Comparison of ENCODE assay signal across 10 cellular contexts in genomic region chr20:50003253-50003656, GRCh38. TPM values are rescaled to one million over a fixed set of nuclear protein-coding genes. Genes with fewer than 3 reads are reported as not detected.
DNase-seq lines count a peak whose midpoint lies in the region; ATAC-seq and TF ChIP-seq lines count a peak whose summit lies in the region.
"Had no signal": no experiment of that assay in that cellular context is flagged by ENCODE, and none has a peak within 500 bp of the region (broad histone marks: within the 10 kb centered on the region; RNA-seq: fewer than 3 reads in every experiment).

No MANE protein-coding gene starts in this region.

- CTCF ChIA-PET in HEK293T (lab: Yijun Ruan, JAX), result interaction anchor here (1.3 kb wide), 1 partner anchor 9 kb away, joined by 4 read pairs; no protein-coding TSS in a partner anchor

- WGBS in heart left ventricle, 4 donors, result 49 to 60% (median 57%) methylated on average over 4 of the region's 4 CpGs

- POLR2A ChIA-PET in HEK293T (lab: Yijun Ruan, JAX), result no interaction called here

- TF ChIP-seq CTCF in heart left ventricle (IDR thresholded peaks at IDR 0.05), result no peak
- no peak for TF ChIP-seq CTCF in left ventricle myocardium inferior (IDR thresholded peaks at IDR 0.05; ENCODE audit: borderline replicate concordance)
- no peak for TF ChIP-seq CTCF in fibroblast of pulmonary artery (IDR thresholded peaks at IDR 0.05; ENCODE audit: low read length, missing control alignments)
- no peak for TF ChIP-seq CTCF in upper lobe of right lung (IDR thresholded peaks at IDR 0.05)
- no peak for TF ChIP-seq CTCF in tibial artery (IDR thresholded peaks at IDR 0.05)

- H3K4me1 ChIP-seq in heart left ventricle, result peaks cover 0 to 42% (median 9%) of the 10 kb centered on the region in 12 donors
- H3K4me1 ChIP-seq in left ventricle myocardium inferior, result peaks cover 34% of the 10 kb centered on the region
- peaks cover 6% of the 10 kb centered on the region for H3K4me1 ChIP-seq in upper lobe of right lung
- no peaks in the 10 kb centered on the region for H3K4me1 ChIP-seq in tibial artery
- H3K4me1 ChIP-seq: neural progenitor cell had no signal

- H3K36me3 ChIP-seq in heart left ventricle (peaks cover 0 to 2% (median 0%) of the 10 kb centered on the region in 9 donors), left ventricle myocardium inferior (no peaks in the 10 kb centered on the region), upper lobe of right lung (no peaks in the 10 kb centered on the region), tibial artery (no peaks in the 10 kb centered on the region)
- H3K36me3 ChIP-seq: neural progenitor cell had no signal

- TF ChIP-seq POLR2A in heart left ventricle (IDR thresholded peaks at IDR 0.05), result no peak

- ATAC-seq in heart left ventricle (peak in 3 of 4 donors; percentile 78 to 80 (median 78)), upper lobe of right lung (peak; percentile 76), GM19452 (IDR thresholded peaks at IDR 0.05; ENCODE audit: unreplicated experiment) (no peak)

- H3K27me3 ChIP-seq in heart left ventricle (no peaks in the 10 kb centered on the region), left ventricle myocardium inferior (ENCODE audit: low read depth) (no peaks in the 10 kb centered on the region), upper lobe of right lung (no peaks in the 10 kb centered on the region), tibial artery (no peaks in the 10 kb centered on the region)
- H3K27me3 ChIP-seq: neural progenitor cell had no signal

- H3K9me3 ChIP-seq in heart left ventricle, result no peaks in the 10 kb centered on the region
- no peaks in the 10 kb centered on the region for H3K9me3 ChIP-seq in left ventricle myocardium inferior (replicated peaks)
- H3K9me3 ChIP-seq in upper lobe of right lung, result no peaks in the 10 kb centered on the region
- no peaks in the 10 kb centered on the region for H3K9me3 ChIP-seq in tibial artery

- H3K4me3 ChIP-seq in heart left ventricle (no peak overlapping the region), left ventricle myocardium inferior (no peak overlapping the region), fibroblast of pulmonary artery (replicated peaks; ENCODE audit: low read depth, low read length) (no peak overlapping the region), upper lobe of right lung (no peak overlapping the region), tibial artery (no peak overlapping the region)
- H3K4me3 ChIP-seq: neural progenitor cell had no signal

- H3K27ac ChIP-seq in heart left ventricle (peak overlapping the region in 2 of 12 donors; percentile 2 to 5), left ventricle myocardium inferior (replicated peaks) (no peak overlapping the region), upper lobe of right lung (no peak overlapping the region), tibial artery (no peak overlapping the region)
- H3K27ac ChIP-seq: neural progenitor cell had no signal

- DNase-seq in heart left ventricle (no peak), left ventricle myocardium inferior (no peak), SKM-1 treated with dmso at 0.1 percent for 144 hours (lab: John Stamatoyannopoulos, UW; ENCODE audit: unreplicated experiment) (peak; percentile 95), fibroblast of pulmonary artery (ENCODE audit: low read depth) (peak; percentile 99), upper lobe of right lung (no peak), HEK293T (ENCODE audit: extremely low spot score) (no peak), tibial artery (no peak)
- DNase-seq: activated gamma-delta T cell had no signal

- intact Hi-C loops in heart left ventricle (cut with DNase I) (no loop called here), left ventricle myocardium inferior (cut with micrococcal nuclease) (no loop called here), upper lobe of right lung (cut with DNase I) (no loop called here), tibial artery (cut with DNase I; ENCODE audit: low total_unique reads) (no loop called here)

TF ChIP-seq in HEK293T, 16 proteins besides CTCF, POLR2A, EP300 and RAD21:
- TF ChIP-seq ELF4 (IDR thresholded peaks at IDR 0.05) (no peak), HDGF (IDR thresholded peaks at IDR 0.05; ENCODE audit: borderline replicate concordance) (no peak), FOXA1 (IDR thresholded peaks at IDR 0.05) (no peak), FOXK2 (IDR thresholded peaks at IDR 0.05) (no peak), L3MBTL2 (conservative IDR thresholded peaks at IDR 0.05) (no peak), FOXM1 (IDR thresholded peaks at IDR 0.05; ENCODE audit: borderline replicate concordance) (no peak), SP1 (IDR thresholded peaks at IDR 0.05) (no peak), PKNOX1 (IDR thresholded peaks at IDR 0.05) (no peak), CTBP1 (IDR thresholded peaks at IDR 0.05; ENCODE audit: borderline replicate concordance) (no peak), ZNF384 (IDR thresholded peaks at IDR 0.05) (no peak), NFRKB (IDR thresholded peaks at IDR 0.05) (no peak), BHLHE40 (IDR thresholded peaks at IDR 0.05; ENCODE audit: borderline replicate concordance) (no peak), SUZ12 (IDR thresholded peaks at IDR 0.05) (no peak), LEF1 (IDR thresholded peaks at IDR 0.05; ENCODE audit: borderline replicate concordance) (no peak)

RNA-seq across cellular contexts. Expression of gene SNAI1, which starts 20.5 kb away (rescaled TPM):
- total RNA-seq in heart left ventricle (1 to 10 TPM in 6 of 9 donors, under 1 TPM in 3; 0.37 to 6.7 (median 1.6) TPM), left ventricle myocardium inferior (0.69 TPM), upper lobe of right lung (10.6 TPM)
- polyA plus RNA-seq in heart left ventricle, result 1 to 10 TPM in 1 of 2 donors, under 1 TPM in 1; 0.95 to 3.1 TPM

Comparison
In these comparisons a context has a peak if more than half of its experiments do, and no peak if none do; other contexts are left out.
1. DNase-seq: peak in SKM-1 treated with dmso at 0.1 percent for 144 hours (single experiment) and fibroblast of pulmonary artery (single experiment); none in heart left ventricle (0 of 5), left ventricle myocardium inferior (single experiment), upper lobe of right lung (single experiment), HEK293T (single experiment) and tibial artery (0 of 2).